Comparison of ENCODE assay signal across 10 cellular contexts in the genomic region with DNA sequence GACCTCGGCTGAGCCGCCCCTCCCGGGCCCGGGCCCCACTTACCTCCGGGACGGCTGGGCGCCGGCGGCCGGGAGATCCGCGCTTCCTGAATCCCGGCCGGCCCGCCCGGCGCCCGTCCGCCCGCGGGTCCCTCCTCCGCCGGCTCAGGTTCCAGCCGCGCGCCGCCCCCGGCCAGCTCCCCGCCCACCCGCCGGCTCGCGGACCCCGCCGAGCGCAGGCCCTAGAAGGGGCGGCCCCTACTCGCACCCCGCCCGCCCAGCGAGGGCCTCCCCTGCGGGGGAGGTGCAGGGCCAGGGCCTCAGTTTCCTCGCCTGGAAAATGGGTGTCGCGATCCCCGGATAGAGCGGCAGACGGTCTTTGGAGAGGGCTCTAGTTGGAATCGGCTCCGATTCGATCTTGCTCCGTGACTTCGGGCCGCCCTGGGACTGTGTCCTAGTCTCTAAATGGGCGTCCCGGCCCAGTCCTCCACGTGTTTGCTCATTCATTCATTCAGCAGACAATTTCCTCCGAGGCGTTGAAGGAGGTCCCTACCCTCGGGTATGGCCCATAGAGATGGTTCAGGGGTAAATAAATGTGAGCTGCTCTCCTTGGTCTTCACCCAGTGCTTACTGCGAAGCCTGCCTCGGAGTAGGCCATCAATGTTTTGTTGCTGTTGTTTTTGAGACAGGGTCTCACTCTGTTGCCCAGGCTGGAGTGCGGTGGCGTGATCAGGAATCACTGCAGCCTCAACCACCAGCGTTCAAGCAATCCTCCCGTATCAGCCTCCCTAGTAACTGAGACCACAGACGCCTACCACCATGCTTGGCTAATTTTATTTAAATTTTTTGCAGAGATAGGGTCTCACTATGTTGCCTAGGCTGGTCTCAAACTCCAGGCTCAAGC.
A peak's percentile ranks its signal among the peaks of the same experiment; 100 is the strongest.
DNase-seq lines count a peak whose midpoint lies in the region; ATAC-seq and TF ChIP-seq lines count a peak whose summit lies in the region.
"Had no signal": no experiment of that assay in that cellular context is flagged by ENCODE, and none has a peak within 500 bp of the region (broad histone marks: within the 10 kb centered on the region; RNA-seq: fewer than 3 reads in every experiment).

TRPV4 (minus strand) TSS at position 92 of the 883 bp plus-strand sequence. CDS start 18,602 bp downstream, outside the sequence.

- H3K79me2 ChIP-seq in ACC112 (ENCODE audit: control insufficient read depth, insufficient read depth, low read length, unreplicated experiment): no peaks in the 10 kb centered on the region

- DNase-seq in NT2/D1 (ENCODE audit: low read depth, low spot score) (peak; percentile 39), fibroblast of mammary gland (ENCODE audit: low read depth) (peak; percentile 14), NCI-H1092 (lab: John Stamatoyannopoulos, UW) (no peak), DMS 273 (lab: John Stamatoyannopoulos, UW; ENCODE audit: unreplicated experiment) (no peak)
- DNase-seq: activated naive CD4-positive, alpha-beta T cell; DMS79 had no signal

- H3K9ac ChIP-seq in NT2/D1 (ENCODE audit: insufficient read length, low read depth): peak within 1 kb of the TSS; percentile 68
- H3K9ac ChIP-seq in muscle layer of colon (ENCODE audit: low read length): no peak within 1 kb of the TSS

- H3K27ac ChIP-seq in ACC112 (ENCODE audit: low read depth, low read length): no peak within 1 kb of the TSS
- no peak within 1 kb of the TSS for H3K27ac ChIP-seq in muscle layer of colon (ENCODE audit: low read depth, low read length)

- H3K4me3 ChIP-seq in ACC112 (ENCODE audit: low read depth, low read length): peak within 1 kb of the TSS; percentile 76
- H3K4me3 ChIP-seq in NT2/D1 (ENCODE audit: insufficient read length, low read depth): peak within 1 kb of the TSS; percentile 65
- peak within 1 kb of the TSS; percentile 57 for H3K4me3 ChIP-seq in fibroblast of mammary gland (ENCODE audit: control insufficient read depth, low read depth, low read length)
- peak within 1 kb of the TSS; percentile 23 to 55 for H3K4me3 ChIP-seq in muscle layer of colon (ENCODE audit: low read depth in 1 of 2, low read length in 2 of 2)

- no peak within 1 kb of the TSS for H2AFZ ChIP-seq in ACC112 (ENCODE audit: low read length, unreplicated experiment)

- H3K9me3 ChIP-seq in NT2/D1 (ENCODE audit: insufficient read depth, low read length): no peaks in the 10 kb centered on the region
- no peaks in the 10 kb centered on the region for H3K9me3 ChIP-seq in muscle layer of colon (ENCODE audit: low read length)

- no peak for TF ChIP-seq CTCF in fibroblast of mammary gland (conservative IDR thresholded peaks at IDR 0.05; ENCODE audit: control insufficient read depth, insufficient read depth, low read depth, low read length)

- ATAC-seq in HG03520 (IDR thresholded peaks at IDR 0.05; ENCODE audit: unreplicated experiment) (no peak), GM18867 (IDR thresholded peaks at IDR 0.05; ENCODE audit: unreplicated experiment) (no peak)

- no peaks in the 10 kb centered on the region for H3K36me3 ChIP-seq in ACC112 (ENCODE audit: insufficient read depth, low read length)
- no peaks in the 10 kb centered on the region for H3K36me3 ChIP-seq in NT2/D1 (ENCODE audit: insufficient read depth, insufficient read length, low read length)
- H3K36me3 ChIP-seq in muscle layer of colon (ENCODE audit: insufficient read depth, low read length): no peaks in the 10 kb centered on the region

- H3K27me3 ChIP-seq in ACC112 (ENCODE audit: insufficient read depth, low read length) (peaks cover 18% of the 10 kb centered on the region), NT2/D1 (ENCODE audit: insufficient read depth, insufficient read length) (no peaks in the 10 kb centered on the region), muscle layer of colon (ENCODE audit: control insufficient read depth in 1 of 2, insufficient read depth in 2 of 2, low read length in 2 of 2) (peaks cover 14 to 30% of the 10 kb centered on the region in 2 donors)

- peaks cover 15% of the 10 kb centered on the region for H3K4me1 ChIP-seq in ACC112 (ENCODE audit: control insufficient read depth, insufficient read depth, low read length, unreplicated experiment)
- peaks cover 3% of the 10 kb centered on the region for H3K4me1 ChIP-seq in NT2/D1 (ENCODE audit: insufficient read depth, insufficient read length)
- no peaks in the 10 kb centered on the region for H3K4me1 ChIP-seq in muscle layer of colon (ENCODE audit: insufficient read depth, low read length)

Comparison
In these comparisons a context has a peak if more than half of its experiments do, and no peak if none do; other contexts are left out.
1. DNase-seq: peak in NT2/D1 (single experiment) and fibroblast of mammary gland (single experiment); none in NCI-H1092 (single experiment) and DMS 273 (single experiment).
2. Peak in every context shown above with its lines, with median percentiles within 50 percentile points of each other: H3K4me3 ChIP-seq.